ENCODE assay signal across 20 cellular contexts in genomic region chr5:64836786-64837185, GRCh38.
"Had no signal": no experiment of that assay in that cellular context is flagged by ENCODE, and none has a peak within 500 bp of the region (broad histone marks: within the 10 kb centered on the region; RNA-seq: fewer than 3 reads in every experiment).

No MANE protein-coding gene starts in this region.

- H3K4me3 ChIP-seq: cardiac muscle cell, ovary, prostate gland, upper lobe of right lung had no signal

- ATAC-seq: activated T-cell treated with anti-CD3 and anti-CD28 coated beads, Interleukin-2, amount 50 U/mL, for 72 hours; left lobe of liver; naive thymus-derived CD8-positive, alpha-beta T cell; stimulated activated naive CD8-positive, alpha-beta T cell treated with anti-CD3 and anti-CD28 coated beads, Interleukin-15, Interleukin-2, amounts not matched to agents 100 U/mL and 50 U/mL, for 24 hours; upper lobe of right lung had no signal

- H3K9me3 ChIP-seq: ovary, prostate gland, upper lobe of right lung had no signal

- H3K27ac ChIP-seq: ovary, prostate gland, upper lobe of right lung had no signal

- H3K27ac Mint-ChIP-seq: activated naive CD4-positive, alpha-beta T cell treated with anti-CD3 and anti-CD28 coated beads, Interleukin-2, amount 10 ng/mL, durations not matched to agents 7 days and 5 days; activated T-cell treated with anti-CD3 and anti-CD28 coated beads, Interleukin-2, amount 50 U/mL, for 72 hours; mesothelial cell of epicardium; naive thymus-derived CD8-positive, alpha-beta T cell had no signal

- H3K36me3 ChIP-seq: cardiac muscle cell, ovary, prostate gland, upper lobe of right lung had no signal

- H3K4me1 ChIP-seq: prostate gland had no signal

- H3K27me3 Mint-ChIP-seq: activated naive CD4-positive, alpha-beta T cell treated with anti-CD3 and anti-CD28 coated beads, Interleukin-2, amount 10 ng/mL, durations not matched to agents 7 days and 5 days; naive thymus-derived CD8-positive, alpha-beta T cell had no signal

- H3K4me1 Mint-ChIP-seq: activated naive CD4-positive, alpha-beta T cell treated with anti-CD3 and anti-CD28 coated beads, Interleukin-2, amount 10 ng/mL, durations not matched to agents 7 days and 5 days had no signal

- H3K4me3 Mint-ChIP-seq: activated naive CD4-positive, alpha-beta T cell treated with anti-CD3 and anti-CD28 coated beads, Interleukin-2, amount 10 ng/mL, durations not matched to agents 7 days and 5 days; activated T-cell treated with anti-CD3 and anti-CD28 coated beads, Interleukin-2, amount 50 U/mL, for 72 hours; mesothelial cell of epicardium; naive thymus-derived CD8-positive, alpha-beta T cell had no signal

- DNase-seq: activated CD4-positive, alpha-beta T cell treated with anti-CD3 and anti-CD28 coated beads, Interleukin-2, amount 50 U/mL, for 48 hours; activated CD8-positive, alpha-beta memory T cell treated with anti-CD3 and anti-CD28 coated beads, Interleukin-2, amount 50 U/mL, for 48 hours; activated effector memory CD4-positive, alpha-beta T cell treated with anti-CD3 and anti-CD28 coated beads, Interleukin-2, amount 50 U/mL, for 16 hours; activated naive CD4-positive, alpha-beta T cell treated with anti-CD3 and anti-CD28 coated beads, Interleukin-2, amount 10 ng/mL, durations not matched to agents 7 days and 5 days; activated T-cell treated with anti-CD3 and anti-CD28 coated beads, Interleukin-2, amount 50 U/mL, for 72 hours; amygdala; cortex of kidney; head of caudate nucleus; kidney; naive thymus-derived CD8-positive, alpha-beta T cell; ovary; stimulated activated CD4-positive, alpha-beta T cell treated with anti-CD3 and anti-CD28 coated beads, Interleukin-12 subunit alpha, Interleukin-12 subunit beta, amount 100 ng/mL, for 4 hours; stimulated activated CD4-positive, alpha-beta T cell treated with anti-CD3 and anti-CD28 coated beads, Interleukin-4, amount 100 ng/mL, for 4 hours; stimulated activated naive CD8-positive, alpha-beta T cell treated with anti-CD3 and anti-CD28 coated beads, Interleukin-15, Interleukin-2, amounts not matched to agents 100 U/mL and 50 U/mL, for 24 hours; T-helper 9 cell; upper lobe of right lung had no signal

- H3K27me3 ChIP-seq: cardiac muscle cell, ovary, upper lobe of right lung had no signal
